In the genomic region with DNA sequence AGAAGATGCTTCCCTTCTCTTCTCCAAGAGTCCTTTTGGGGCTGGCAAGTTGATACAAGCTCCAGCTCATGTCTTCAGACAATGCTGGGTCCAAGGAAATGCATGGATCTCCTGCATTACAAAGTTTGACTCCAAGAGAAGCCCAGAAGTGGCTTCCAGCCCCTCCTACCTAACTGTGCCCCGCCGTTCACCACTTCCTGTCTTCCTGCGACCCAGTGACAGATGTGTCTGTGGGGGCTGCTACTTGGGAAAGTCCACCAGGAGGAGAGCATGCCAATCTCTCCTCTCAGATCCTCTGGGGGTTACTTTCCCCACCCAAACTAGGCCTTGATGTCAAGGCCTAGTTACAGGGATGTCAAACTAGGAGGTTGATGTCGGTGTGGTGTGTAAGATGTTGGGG, we compare ENCODE assay signal across 20 cellular contexts.
A peak's percentile ranks its signal among the peaks of the same experiment; 100 is the strongest.
DNase-seq lines count a peak whose midpoint lies in the region; ATAC-seq and TF ChIP-seq lines count a peak whose summit lies in the region.
"Had no signal": no experiment of that assay in that cellular context is flagged by ENCODE, and none has a peak within 500 bp of the region (broad histone marks: within the 10 kb centered on the region; RNA-seq: fewer than 3 reads in every experiment).

No MANE protein-coding gene starts in this region.

- H3K27ac ChIP-seq in CD8-positive, alpha-beta T cell (ENCODE audit: low read depth, low read length) = no peak overlapping the region
- H3K27ac ChIP-seq: pancreas, PC-9, right lobe of liver, tibial nerve had no signal

- H3K36me3 ChIP-seq in CD8-positive, alpha-beta T cell (ENCODE audit: insufficient read depth, low read length) = no peaks in the 10 kb centered on the region
- H3K36me3 ChIP-seq: MG63, pancreas, right lobe of liver, tibial nerve had no signal

- no peak for DNase-seq in activated T-cell treated with anti-CD3 and anti-CD28 coated beads, Interleukin-2, amount 50 U/mL, for 72 hours
- DNase-seq in activated T-cell treated with anti-CD3 and anti-CD28 coated beads, Interleukin-2, amount 50 U/mL, for 4 hours = no peak
- DNase-seq in CD8-positive, alpha-beta T cell = peak in 3 of 7 experiments; percentile 17 to 54 (median 34)
- DNase-seq in activated naive CD8-positive, alpha-beta T cell treated with anti-CD3 and anti-CD28 coated beads, Interleukin-2, amount 10 ng/mL, durations not matched to agents 7 days and 5 days = no peak
- DNase-seq in NCI-H2196 treated with DMSO at 0.1 percent for 48 hours (lab: John Stamatoyannopoulos, UW; ENCODE audit: unreplicated experiment) = no peak
- DNase-seq in NCI-H526 (lab: John Stamatoyannopoulos, UW) = no peak
- DNase-seq: ACHN, MG63, NCI-H1436 treated with DMSO at 0.1 percent for 48 hours, NCI-H774, pancreas, PC-9, right lobe of liver, SHP77 treated with DMSO at 0.1 percent for 48 hours had no signal

- POLR2A ChIA-PET in CD8-positive, alpha-beta T cell (lab: Charles Lee) = interaction anchor here (2.5 to 3.4 kb wide), 2 partner anchors 8 to 11 kb away, joined by 9 to 18 read pairs; no protein-coding TSS in a partner anchor
- POLR2A ChIA-PET in activated naive CD8-positive, alpha-beta T cell treated with anti-CD3 and anti-CD28 coated beads, Interleukin-2, amount 10 ng/mL, durations not matched to agents 7 days and 5 days (lab: Charles Lee) = interaction anchor here (0.6 to 5.4 kb wide), 11 partner anchors 8 to 1234 kb away, joined by 3 to 79 read pairs (median 4); partner anchors contain the start of genes FAM98B and RASGRP1

- ATAC-seq in activated T-cell treated with anti-CD3 and anti-CD28 coated beads, Interleukin-2, amount 50 U/mL, for 72 hours (replicated peaks in 1 of 2) = no peak
- no peak for ATAC-seq in activated T-cell treated with anti-CD3 and anti-CD28 coated beads, Interleukin-2, amount 50 U/mL, for 4 hours
- ATAC-seq in CD8-positive, alpha-beta T cell = no peak
- no peak for ATAC-seq in activated naive CD8-positive, alpha-beta T cell treated with anti-CD3 and anti-CD28 coated beads, Interleukin-2, amount 10 ng/mL, durations not matched to agents 7 days and 5 days (ENCODE audit: low read depth)
- ATAC-seq in HG03460 (IDR thresholded peaks at IDR 0.05; ENCODE audit: unreplicated experiment) = no peak
- ATAC-seq: HepG2; pancreas; right lobe of liver; stimulated activated memory B cell treated with anti-CD40 and anti-IgM and Interleukin-4, amounts not matched to agents 10 μg/mL and 1 μg/mL and 100 μg/mL, for 72 hours had no signal

- CTCF ChIA-PET in CD8-positive, alpha-beta T cell (lab: Charles Lee) = interaction anchor here (0.6 to 19.0 kb wide), 18 partner anchors 9 to 427 kb away, joined by 3 to 508 read pairs (median 18); partner anchors contain the start of genes FAM98B and RASGRP1

- H3K27me3 ChIP-seq in CD8-positive, alpha-beta T cell (ENCODE audit: insufficient read depth, low read length) = no peaks in the 10 kb centered on the region
- H3K27me3 ChIP-seq: MG63, pancreas, right lobe of liver, tibial nerve had no signal

- peaks cover 2% of the 10 kb centered on the region in 2 donors for H3K9me3 Mint-ChIP-seq in activated T-cell treated with anti-CD3 and anti-CD28 coated beads, Interleukin-2, amount 50 U/mL, for 72 hours
- no peaks in the 10 kb centered on the region for H3K9me3 Mint-ChIP-seq in activated T-cell treated with anti-CD3 and anti-CD28 coated beads, Interleukin-2, amount 50 U/mL, for 4 hours
- H3K9me3 Mint-ChIP-seq in CD8-positive, alpha-beta T cell = no peaks in the 10 kb centered on the region
- H3K9me3 Mint-ChIP-seq in T-helper 1 cell treated with Interleukin-12 subunit alpha and Interleukin-12 subunit beta and Interleukin-4 antibody, amounts not matched to agents 30 μg/mL and 1 μg/mL, for 36 hours = peaks cover 6% of the 10 kb centered on the region
- peaks cover 1% of the 10 kb centered on the region for H3K9me3 Mint-ChIP-seq in activated naive CD8-positive, alpha-beta T cell treated with anti-CD3 and anti-CD28 coated beads, Interleukin-2, amount 10 ng/mL, durations not matched to agents 7 days and 5 days
- H3K9me3 Mint-ChIP-seq: memory B cell; stimulated activated memory B cell treated with anti-CD40 and anti-IgM and Interleukin-4, amounts not matched to agents 10 μg/mL and 1 μg/mL and 100 μg/mL, for 72 hours had no signal

- intact Hi-C loops in CD8-positive, alpha-beta T cell (cut with DNase I, micrococcal nuclease) = no loop called here

- no peaks in the 10 kb centered on the region for H3K9me3 ChIP-seq in CD8-positive, alpha-beta T cell (ENCODE audit: low read length)
- H3K9me3 ChIP-seq: MG63, pancreas, right lobe of liver, tibial nerve had no signal

- peaks cover 46% of the 10 kb centered on the region for H3K4me1 ChIP-seq in CD8-positive, alpha-beta T cell (ENCODE audit: insufficient read depth, low read length)
- H3K4me1 ChIP-seq: tibial nerve had no signal

- H3K36me3 Mint-ChIP-seq in activated T-cell treated with anti-CD3 and anti-CD28 coated beads, Interleukin-2, amount 50 U/mL, for 72 hours (ENCODE audit: insufficient read depth in 2 of 2) = peaks cover 0 to 2% of the 10 kb centered on the region in 2 donors
- no peaks in the 10 kb centered on the region for H3K36me3 Mint-ChIP-seq in activated T-cell treated with anti-CD3 and anti-CD28 coated beads, Interleukin-2, amount 50 U/mL, for 4 hours (ENCODE audit: insufficient read depth)
- no peaks in the 10 kb centered on the region for H3K36me3 Mint-ChIP-seq in CD8-positive, alpha-beta T cell
- peaks cover 14% of the 10 kb centered on the region for H3K36me3 Mint-ChIP-seq in T-helper 1 cell treated with Interleukin-12 subunit alpha and Interleukin-12 subunit beta and Interleukin-4 antibody, amounts not matched to agents 30 μg/mL and 1 μg/mL, for 36 hours (ENCODE audit: low read depth)
- peaks cover 2% of the 10 kb centered on the region for H3K36me3 Mint-ChIP-seq in activated naive CD8-positive, alpha-beta T cell treated with anti-CD3 and anti-CD28 coated beads, Interleukin-2, amount 10 ng/mL, durations not matched to agents 7 days and 5 days
- H3K36me3 Mint-ChIP-seq: memory B cell; stimulated activated memory B cell treated with anti-CD40 and anti-IgM and Interleukin-4, amounts not matched to agents 10 μg/mL and 1 μg/mL and 100 μg/mL, for 72 hours had no signal

- H3K4me3 Mint-ChIP-seq in activated T-cell treated with anti-CD3 and anti-CD28 coated beads, Interleukin-2, amount 50 U/mL, for 72 hours = peak overlapping the region; percentile 36 to 62
- H3K4me3 Mint-ChIP-seq in activated T-cell treated with anti-CD3 and anti-CD28 coated beads, Interleukin-2, amount 50 U/mL, for 4 hours = no peak overlapping the region
- H3K4me3 Mint-ChIP-seq in CD8-positive, alpha-beta T cell = no peak overlapping the region
- peak overlapping the region; percentile 81 for H3K4me3 Mint-ChIP-seq in T-helper 1 cell treated with Interleukin-12 subunit alpha and Interleukin-12 subunit beta and Interleukin-4 antibody, amounts not matched to agents 30 μg/mL and 1 μg/mL, for 36 hours
- H3K4me3 Mint-ChIP-seq in activated naive CD8-positive, alpha-beta T cell treated with anti-CD3 and anti-CD28 coated beads, Interleukin-2, amount 10 ng/mL, durations not matched to agents 7 days and 5 days = peak overlapping the region; percentile 31
- H3K4me3 Mint-ChIP-seq: memory B cell; stimulated activated memory B cell treated with anti-CD40 and anti-IgM and Interleukin-4, amounts not matched to agents 10 μg/mL and 1 μg/mL and 100 μg/mL, for 72 hours had no signal

- peak overlapping the region; percentile 35 for H3K27ac Mint-ChIP-seq in activated T-cell treated with anti-CD3 and anti-CD28 coated beads, Interleukin-2, amount 50 U/mL, for 72 hours
- H3K27ac Mint-ChIP-seq in CD8-positive, alpha-beta T cell = peak overlapping the region; percentile 45
- H3K27ac Mint-ChIP-seq in T-helper 1 cell treated with Interleukin-12 subunit alpha and Interleukin-12 subunit beta and Interleukin-4 antibody, amounts not matched to agents 30 μg/mL and 1 μg/mL, for 36 hours = peak overlapping the region; percentile 86
- H3K27ac Mint-ChIP-seq in activated naive CD8-positive, alpha-beta T cell treated with anti-CD3 and anti-CD28 coated beads, Interleukin-2, amount 10 ng/mL, durations not matched to agents 7 days and 5 days = peak overlapping the region; percentile 72
- H3K27ac Mint-ChIP-seq: memory B cell; stimulated activated memory B cell treated with anti-CD40 and anti-IgM and Interleukin-4, amounts not matched to agents 10 μg/mL and 1 μg/mL and 100 μg/mL, for 72 hours had no signal

- H3K27me3 Mint-ChIP-seq in activated T-cell treated with anti-CD3 and anti-CD28 coated beads, Interleukin-2, amount 50 U/mL, for 72 hours (ENCODE audit: low read depth) = no peaks in the 10 kb centered on the region
- H3K27me3 Mint-ChIP-seq in activated T-cell treated with anti-CD3 and anti-CD28 coated beads, Interleukin-2, amount 50 U/mL, for 4 hours (ENCODE audit: low read depth) = no peaks in the 10 kb centered on the region
- no peaks in the 10 kb centered on the region for H3K27me3 Mint-ChIP-seq in CD8-positive, alpha-beta T cell (ENCODE audit: low read depth)
- no peaks in the 10 kb centered on the region for H3K27me3 Mint-ChIP-seq in T-helper 1 cell treated with Interleukin-12 subunit alpha and Interleukin-12 subunit beta and Interleukin-4 antibody, amounts not matched to agents 30 μg/mL and 1 μg/mL, for 36 hours (ENCODE audit: low read depth)
- no peaks in the 10 kb centered on the region for H3K27me3 Mint-ChIP-seq in activated naive CD8-positive, alpha-beta T cell treated with anti-CD3 and anti-CD28 coated beads, Interleukin-2, amount 10 ng/mL, durations not matched to agents 7 days and 5 days
- H3K27me3 Mint-ChIP-seq: stimulated activated memory B cell treated with anti-CD40 and anti-IgM and Interleukin-4, amounts not matched to agents 10 μg/mL and 1 μg/mL and 100 μg/mL, for 72 hours had no signal

- H3K4me1 Mint-ChIP-seq in activated T-cell treated with anti-CD3 and anti-CD28 coated beads, Interleukin-2, amount 50 U/mL, for 72 hours (ENCODE audit: low read depth) = peaks cover 68% of the 10 kb centered on the region
- H3K4me1 Mint-ChIP-seq in activated T-cell treated with anti-CD3 and anti-CD28 coated beads, Interleukin-2, amount 50 U/mL, for 4 hours (ENCODE audit: low read depth) = peaks cover 62% of the 10 kb centered on the region
- H3K4me1 Mint-ChIP-seq in CD8-positive, alpha-beta T cell (ENCODE audit: low read depth) = peaks cover 53% of the 10 kb centered on the region
- H3K4me1 Mint-ChIP-seq in T-helper 1 cell treated with Interleukin-12 subunit alpha and Interleukin-12 subunit beta and Interleukin-4 antibody, amounts not matched to agents 30 μg/mL and 1 μg/mL, for 36 hours (ENCODE audit: low read depth) = peaks cover 62% of the 10 kb centered on the region
- peaks cover 54% of the 10 kb centered on the region for H3K4me1 Mint-ChIP-seq in activated naive CD8-positive, alpha-beta T cell treated with anti-CD3 and anti-CD28 coated beads, Interleukin-2, amount 10 ng/mL, durations not matched to agents 7 days and 5 days
- H3K4me1 Mint-ChIP-seq: memory B cell; stimulated activated memory B cell treated with anti-CD40 and anti-IgM and Interleukin-4, amounts not matched to agents 10 μg/mL and 1 μg/mL and 100 μg/mL, for 72 hours had no signal

- TF ChIP-seq CTCF in CD8-positive, alpha-beta T cell (IDR thresholded peaks at IDR 0.05) = no peak

- no peak overlapping the region for H3K4me3 ChIP-seq in CD8-positive, alpha-beta T cell (ENCODE audit: low read depth, low read length)
- H3K4me3 ChIP-seq: MG63, pancreas, PC-9, right lobe of liver, tibial nerve had no signal

Comparison
In these comparisons a context has a peak if more than half of its experiments do, and no peak if none do; other contexts are left out.
1. H3K4me3 Mint-ChIP-seq: peak in activated T-cell treated with anti-CD3 and anti-CD28 coated beads, Interleukin-2, amount 50 U/mL, for 72 hours (2 of 2), T-helper 1 cell treated with Interleukin-12 subunit alpha and Interleukin-12 subunit beta and Interleukin-4 antibody, amounts not matched to agents 30 μg/mL and 1 μg/mL, for 36 hours (single experiment) and activated naive CD8-positive, alpha-beta T cell treated with anti-CD3 and anti-CD28 coated beads, Interleukin-2, amount 10 ng/mL, durations not matched to agents 7 days and 5 days (single experiment); none in activated T-cell treated with anti-CD3 and anti-CD28 coated beads, Interleukin-2, amount 50 U/mL, for 4 hours (single experiment) and CD8-positive, alpha-beta T cell (single experiment).
2. H3K27ac Mint-ChIP-seq: peak in every context shown above with its lines; median percentile 86 in T-helper 1 cell treated with Interleukin-12 subunit alpha and Interleukin-12 subunit beta and Interleukin-4 antibody, amounts not matched to agents 30 μg/mL and 1 μg/mL, for 36 hours; 72 in activated naive CD8-positive, alpha-beta T cell treated with anti-CD3 and anti-CD28 coated beads, Interleukin-2, amount 10 ng/mL, durations not matched to agents 7 days and 5 days; 45 in CD8-positive, alpha-beta T cell; 35 in activated T-cell treated with anti-CD3 and anti-CD28 coated beads, Interleukin-2, amount 50 U/mL, for 72 hours.